21 cellular contexts compared by ENCODE assay signal in genomic region chr18:61096231-61096630, GRCh38.
"Had no signal": no experiment of that assay in that cellular context is flagged by ENCODE, and none has a peak within 500 bp of the region (broad histone marks: within the 10 kb centered on the region; RNA-seq: fewer than 3 reads in every experiment).

No MANE protein-coding gene starts in this region.

- H3K27ac Mint-ChIP-seq: natural killer cell treated with Interleukin-12 subunit alpha and Interleukin-12 subunit beta and Interleukin-15 and Interleukin-18, amount 100 ng/mL, for 72 hours; stimulated activated naive B cell treated with anti-CD40 and anti-IgM and Interleukin-4, amounts not matched to agents 10 μg/mL and 1 μg/mL and 100 μg/mL, for 72 hours; stimulated activated naive CD8-positive, alpha-beta T cell treated with anti-CD3 and anti-CD28 coated beads, Interleukin-15, amount 100 ng/mL, for 72 hours had no signal

- H3K4me1 ChIP-seq: colonic mucosa, heart right ventricle, parathyroid adenoma, prostate gland, spleen, testis, tibial nerve, upper lobe of right lung, vagina had no signal

- H3K9ac ChIP-seq: parathyroid adenoma had no signal

- H3K4me3 ChIP-seq: colonic mucosa, heart right ventricle, lung, prostate gland, spleen, testis, tibial nerve, upper lobe of right lung, vagina had no signal

- H3K27me3 Mint-ChIP-seq: natural killer cell treated with Interleukin-12 subunit alpha and Interleukin-12 subunit beta and Interleukin-15 and Interleukin-18, amount 100 ng/mL, for 72 hours; stimulated activated naive B cell treated with anti-CD40 and anti-IgM and Interleukin-4, amounts not matched to agents 10 μg/mL and 1 μg/mL and 100 μg/mL, for 72 hours; stimulated activated naive CD8-positive, alpha-beta T cell treated with anti-CD3 and anti-CD28 coated beads, Interleukin-15, amount 100 ng/mL, for 72 hours had no signal

- DNase-seq: colonic mucosa; dermis blood vessel endothelial cell; heart right ventricle; hypothalamus; left cardiac atrium; left ventricle myocardium superior; mesenchymal stem cell; midbrain; spleen; stimulated activated CD4-positive, alpha-beta T cell treated with anti-CD3 and anti-CD28 coated beads, Interleukin-2, amount 100 ng/mL, for 24 hours; stimulated activated CD4-positive, alpha-beta T cell treated with anti-CD3 and anti-CD28 coated beads, Interleukin-4, amount 100 ng/mL, for 4 hours; stimulated activated naive B cell treated with anti-CD40 and anti-IgM and Interleukin-4, amounts not matched to agents 10 μg/mL and 1 μg/mL and 100 μg/mL, for 72 hours; stimulated activated naive CD8-positive, alpha-beta T cell treated with anti-CD3 and anti-CD28 coated beads, Interleukin-15, amount 100 ng/mL, for 72 hours; testis; upper lobe of right lung had no signal

- H3K4me1 Mint-ChIP-seq: stimulated activated naive B cell treated with anti-CD40 and anti-IgM and Interleukin-4, amounts not matched to agents 10 μg/mL and 1 μg/mL and 100 μg/mL, for 72 hours; stimulated activated naive CD8-positive, alpha-beta T cell treated with anti-CD3 and anti-CD28 coated beads, Interleukin-15, amount 100 ng/mL, for 72 hours had no signal

- H3K9me3 Mint-ChIP-seq: stimulated activated naive B cell treated with anti-CD40 and anti-IgM and Interleukin-4, amounts not matched to agents 10 μg/mL and 1 μg/mL and 100 μg/mL, for 72 hours had no signal

- H3K27ac ChIP-seq: colonic mucosa, heart right ventricle, parathyroid adenoma, prostate gland, spleen, testis, tibial nerve, upper lobe of right lung, vagina had no signal

- H3K36me3 ChIP-seq: colonic mucosa, heart right ventricle, prostate gland, spleen, tibial nerve, upper lobe of right lung, vagina had no signal

- H3K4me3 Mint-ChIP-seq: natural killer cell treated with Interleukin-12 subunit alpha and Interleukin-12 subunit beta and Interleukin-15 and Interleukin-18, amount 100 ng/mL, for 72 hours; stimulated activated naive B cell treated with anti-CD40 and anti-IgM and Interleukin-4, amounts not matched to agents 10 μg/mL and 1 μg/mL and 100 μg/mL, for 72 hours; stimulated activated naive CD8-positive, alpha-beta T cell treated with anti-CD3 and anti-CD28 coated beads, Interleukin-15, amount 100 ng/mL, for 72 hours had no signal

- H3K27me3 ChIP-seq: colonic mucosa, heart right ventricle, spleen, testis, tibial nerve, upper lobe of right lung, vagina had no signal

- H3K36me3 Mint-ChIP-seq: stimulated activated naive B cell treated with anti-CD40 and anti-IgM and Interleukin-4, amounts not matched to agents 10 μg/mL and 1 μg/mL and 100 μg/mL, for 72 hours had no signal

- H3K9me3 ChIP-seq: colonic mucosa, heart right ventricle, prostate gland, spleen, testis, tibial nerve, upper lobe of right lung, vagina had no signal
